ENCODE assay signal across 1 cellular context in the genomic region with DNA sequence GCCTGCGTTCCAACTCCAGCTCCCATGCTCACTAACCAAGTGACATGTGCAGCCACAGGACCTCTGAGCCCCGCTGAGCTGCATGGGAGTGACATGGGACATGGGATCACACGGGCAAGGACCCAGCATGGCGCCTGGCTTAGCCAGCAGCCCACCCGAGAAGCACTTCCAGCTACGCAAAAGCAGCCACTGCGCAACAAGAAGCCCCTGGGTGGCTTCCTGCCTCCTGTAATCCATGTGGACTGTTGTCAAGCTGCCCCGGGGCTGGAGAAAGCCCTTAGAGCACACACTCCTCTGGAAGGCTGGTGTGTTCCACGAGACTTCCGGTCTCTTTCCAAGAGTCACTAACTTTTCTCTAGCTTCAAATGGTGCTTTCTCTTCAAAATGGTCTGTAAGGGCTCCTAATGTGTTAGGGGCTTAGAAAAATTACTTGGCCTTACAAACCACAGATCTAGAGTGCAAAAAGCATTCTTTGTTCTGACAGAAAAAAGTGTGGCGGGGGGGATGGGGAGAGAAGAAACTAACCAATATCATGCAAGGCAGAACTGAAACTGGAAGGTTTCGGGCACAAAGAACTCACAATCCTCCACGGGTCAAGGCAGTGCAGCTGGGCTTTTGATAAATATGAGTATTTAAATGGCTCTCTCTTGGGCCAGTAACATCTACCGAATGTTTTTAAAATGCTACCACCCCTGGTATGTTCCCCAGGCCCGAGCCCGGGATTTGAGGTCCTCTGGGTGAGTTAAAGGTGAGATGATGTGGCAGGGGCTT.
TF ChIP-seq lines count a peak whose summit lies in the region.

No MANE protein-coding gene starts in this region.

TF ChIP-seq in GM12878, 131 proteins besides CTCF, POLR2A, EP300 and RAD21 (continues in another document):
- TF ChIP-seq SPI1 (IDR thresholded peaks at IDR 0.05; ENCODE audit: borderline replicate concordance, insufficient read depth, low read depth, low read length): peak; percentile 96
- no peak for TF ChIP-seq POLR2AphosphoS2 (IDR thresholded peaks at IDR 0.05; ENCODE audit: low read depth, low read length)
- peak; percentile 76 for TF ChIP-seq IKZF1 (conservative IDR thresholded peaks at IDR 0.05)
- no peak for TF ChIP-seq CHD1 (IDR thresholded peaks at IDR 0.05; ENCODE audit: low read depth, low read length)
- TF ChIP-seq, protein P1, sequence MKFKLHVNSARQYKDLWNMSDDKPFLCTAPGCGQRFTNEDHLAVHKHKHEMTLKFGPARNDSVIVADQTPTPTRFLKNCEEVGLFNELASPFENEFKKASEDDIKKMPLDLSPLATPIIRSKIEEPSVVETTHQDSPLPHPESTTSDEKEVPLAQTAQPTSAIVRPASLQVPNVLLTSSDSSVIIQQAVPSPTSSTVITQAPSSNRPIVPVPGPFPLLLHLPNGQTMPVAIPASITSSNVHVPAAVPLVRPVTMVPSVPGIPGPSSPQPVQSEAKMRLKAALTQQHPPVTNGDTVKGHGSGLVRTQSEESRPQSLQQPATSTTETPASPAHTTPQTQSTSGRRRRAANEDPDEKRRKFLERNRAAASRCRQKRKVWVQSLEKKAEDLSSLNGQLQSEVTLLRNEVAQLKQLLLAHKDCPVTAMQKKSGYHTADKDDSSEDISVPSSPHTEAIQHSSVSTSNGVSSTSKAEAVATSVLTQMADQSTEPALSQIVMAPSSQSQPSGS (IDR thresholded peaks at IDR 0.05; ENCODE audit: low read length): peak; percentile 52; the same call in 1 of the 2 replicates
- TF ChIP-seq ESRRA (IDR thresholded peaks at IDR 0.05; ENCODE audit: low read length): no peak
- no peak for TF ChIP-seq RBBP5 (conservative IDR thresholded peaks at IDR 0.05)
- TF ChIP-seq JUND (IDR thresholded peaks at IDR 0.05; ENCODE audit: low read depth, low read length): no peak
- TF ChIP-seq GATAD2B (conservative IDR thresholded peaks at IDR 0.05; ENCODE audit: low read depth): no peak
- TF ChIP-seq FOXM1 (IDR thresholded peaks at IDR 0.05; ENCODE audit: low read depth, low read length): peak; percentile 41; the same call in 1 of the 2 replicates
- TF ChIP-seq FOXK2 (IDR thresholded peaks at IDR 0.05): peak; percentile 18; the same call in 1 of the 2 replicates
- TF ChIP-seq, protein P2, sequence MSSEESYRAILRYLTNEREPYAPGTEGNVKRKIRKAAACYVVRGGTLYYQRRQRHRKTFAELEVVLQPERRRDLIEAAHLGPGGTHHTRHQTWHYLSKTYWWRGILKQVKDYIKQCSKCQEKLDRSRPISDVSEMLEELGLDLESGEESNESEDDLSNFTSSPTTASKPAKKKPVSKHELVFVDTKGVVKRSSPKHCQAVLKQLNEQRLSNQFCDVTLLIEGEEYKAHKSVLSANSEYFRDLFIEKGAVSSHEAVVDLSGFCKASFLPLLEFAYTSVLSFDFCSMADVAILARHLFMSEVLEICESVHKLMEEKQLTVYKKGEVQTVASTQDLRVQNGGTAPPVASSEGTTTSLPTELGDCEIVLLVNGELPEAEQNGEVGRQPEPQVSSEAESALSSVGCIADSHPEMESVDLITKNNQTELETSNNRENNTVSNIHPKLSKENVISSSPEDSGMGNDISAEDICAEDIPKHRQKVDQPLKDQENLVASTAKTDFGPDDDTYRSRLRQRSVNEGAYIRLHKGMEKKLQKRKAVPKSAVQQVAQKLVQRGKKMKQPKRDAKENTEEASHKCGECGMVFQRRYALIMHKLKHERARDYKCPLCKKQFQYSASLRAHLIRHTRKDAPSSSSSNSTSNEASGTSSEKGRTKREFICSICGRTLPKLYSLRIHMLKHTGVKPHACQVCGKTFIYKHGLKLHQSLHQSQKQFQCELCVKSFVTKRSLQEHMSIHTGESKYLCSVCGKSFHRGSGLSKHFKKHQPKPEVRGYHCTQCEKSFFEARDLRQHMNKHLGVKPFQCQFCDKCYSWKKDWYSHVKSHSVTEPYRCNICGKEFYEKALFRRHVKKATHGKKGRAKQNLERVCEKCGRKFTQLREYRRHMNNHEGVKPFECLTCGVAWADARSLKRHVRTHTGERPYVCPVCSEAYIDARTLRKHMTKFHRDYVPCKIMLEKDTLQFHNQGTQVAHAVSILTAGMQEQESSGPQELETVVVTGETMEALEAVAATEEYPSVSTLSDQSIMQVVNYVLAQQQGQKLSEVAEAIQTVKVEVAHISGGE (CRISPR knock-in tag; IDR thresholded peaks at IDR 0.05): no peak
- TF ChIP-seq, protein P3, sequence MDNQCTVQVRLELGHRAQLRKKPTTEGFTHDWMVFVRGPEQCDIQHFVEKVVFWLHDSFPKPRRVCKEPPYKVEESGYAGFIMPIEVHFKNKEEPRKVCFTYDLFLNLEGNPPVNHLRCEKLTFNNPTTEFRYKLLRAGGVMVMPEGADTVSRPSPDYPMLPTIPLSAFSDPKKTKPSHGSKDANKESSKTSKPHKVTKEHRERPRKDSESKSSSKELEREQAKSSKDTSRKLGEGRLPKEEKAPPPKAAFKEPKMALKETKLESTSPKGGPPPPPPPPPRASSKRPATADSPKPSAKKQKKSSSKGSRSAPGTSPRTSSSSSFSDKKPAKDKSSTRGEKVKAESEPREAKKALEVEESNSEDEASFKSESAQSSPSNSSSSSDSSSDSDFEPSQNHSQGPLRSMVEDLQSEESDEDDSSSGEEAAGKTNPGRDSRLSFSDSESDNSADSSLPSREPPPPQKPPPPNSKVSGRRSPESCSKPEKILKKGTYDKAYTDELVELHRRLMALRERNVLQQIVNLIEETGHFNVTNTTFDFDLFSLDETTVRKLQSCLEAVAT (IDR thresholded peaks at IDR 0.05): peak; percentile 81; the same call in 1 of the 2 replicates
- peak in 1 of 2 experiments; percentile 60; a peak in 2 of 4 replicates for TF ChIP-seq ETV6 (conservative IDR thresholded peaks at IDR 0.05 in 1 of 2, IDR thresholded peaks at IDR 0.05 in 1 of 2; ENCODE audit: borderline replicate concordance in 1 of 2, low read depth in 1 of 2)
- TF ChIP-seq, protein P4, sequence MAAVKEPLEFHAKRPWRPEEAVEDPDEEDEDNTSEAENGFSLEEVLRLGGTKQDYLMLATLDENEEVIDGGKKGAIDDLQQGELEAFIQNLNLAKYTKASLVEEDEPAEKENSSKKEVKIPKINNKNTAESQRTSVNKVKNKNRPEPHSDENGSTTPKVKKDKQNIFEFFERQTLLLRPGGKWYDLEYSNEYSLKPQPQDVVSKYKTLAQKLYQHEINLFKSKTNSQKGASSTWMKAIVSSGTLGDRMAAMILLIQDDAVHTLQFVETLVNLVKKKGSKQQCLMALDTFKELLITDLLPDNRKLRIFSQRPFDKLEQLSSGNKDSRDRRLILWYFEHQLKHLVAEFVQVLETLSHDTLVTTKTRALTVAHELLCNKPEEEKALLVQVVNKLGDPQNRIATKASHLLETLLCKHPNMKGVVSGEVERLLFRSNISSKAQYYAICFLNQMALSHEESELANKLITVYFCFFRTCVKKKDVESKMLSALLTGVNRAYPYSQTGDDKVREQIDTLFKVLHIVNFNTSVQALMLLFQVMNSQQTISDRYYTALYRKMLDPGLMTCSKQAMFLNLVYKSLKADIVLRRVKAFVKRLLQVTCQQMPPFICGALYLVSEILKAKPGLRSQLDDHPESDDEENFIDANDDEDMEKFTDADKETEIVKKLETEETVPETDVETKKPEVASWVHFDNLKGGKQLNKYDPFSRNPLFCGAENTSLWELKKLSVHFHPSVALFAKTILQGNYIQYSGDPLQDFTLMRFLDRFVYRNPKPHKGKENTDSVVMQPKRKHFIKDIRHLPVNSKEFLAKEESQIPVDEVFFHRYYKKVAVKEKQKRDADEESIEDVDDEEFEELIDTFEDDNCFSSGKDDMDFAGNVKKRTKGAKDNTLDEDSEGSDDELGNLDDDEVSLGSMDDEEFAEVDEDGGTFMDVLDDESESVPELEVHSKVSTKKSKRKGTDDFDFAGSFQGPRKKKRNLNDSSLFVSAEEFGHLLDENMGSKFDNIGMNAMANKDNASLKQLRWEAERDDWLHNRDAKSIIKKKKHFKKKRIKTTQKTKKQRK (IDR thresholded peaks at IDR 0.05; ENCODE audit: low read depth, low read length): no peak
- TF ChIP-seq SMC3 (IDR thresholded peaks at IDR 0.05; ENCODE audit: borderline replicate concordance, low read length): peak; percentile 28; the same call in 1 of the 2 replicates
- no peak for TF ChIP-seq MYC (IDR thresholded peaks at IDR 0.05; ENCODE audit: insufficient read depth, insufficient read length, insufficient replicate concordance, low read length, severe bottlenecking)
- TF ChIP-seq SUPT20H (IDR thresholded peaks at IDR 0.05; ENCODE audit: borderline replicate concordance, control insufficient read depth, low read depth, low read length): no peak
- TF ChIP-seq ZZZ3 (IDR thresholded peaks at IDR 0.05; ENCODE audit: control insufficient read depth, insufficient read length, low read depth): no peak
- no peak for TF ChIP-seq EZH2 (IDR thresholded peaks at IDR 0.05; ENCODE audit: borderline replicate concordance, control insufficient read depth, low read depth, low read length)
- no peak for TF ChIP-seq GABPA (IDR thresholded peaks at IDR 0.05; ENCODE audit: low read depth)
- TF ChIP-seq CBX5 (IDR thresholded peaks at IDR 0.05; ENCODE audit: low read depth): peak; percentile 67; the same call in 1 of the 2 replicates
- TF ChIP-seq LARP7 (IDR thresholded peaks at IDR 0.05): no peak; the same call in 1 of the 2 replicates
- no peak for TF ChIP-seq TCF3 (IDR thresholded peaks at IDR 0.05; ENCODE audit: borderline replicate concordance, insufficient read depth, low read depth, low read length)
- no peak for TF ChIP-seq SREBF2 (IDR thresholded peaks at IDR 0.05; ENCODE audit: low read length)
- TF ChIP-seq RAD51 (IDR thresholded peaks at IDR 0.05): no peak; the same call in 1 of the 2 replicates
- TF ChIP-seq ZNF274 (IDR thresholded peaks at IDR 0.05; ENCODE audit: insufficient read depth, insufficient read length): no peak
- peak; percentile 96 for TF ChIP-seq RUNX3 (IDR thresholded peaks at IDR 0.05; ENCODE audit: low read length)
- TF ChIP-seq ZBED1 (IDR thresholded peaks at IDR 0.05; ENCODE audit: borderline replicate concordance): 0 out of 2 replicates have a peak, but pooled peaks have one; percentile 27
- TF ChIP-seq, protein P5, sequence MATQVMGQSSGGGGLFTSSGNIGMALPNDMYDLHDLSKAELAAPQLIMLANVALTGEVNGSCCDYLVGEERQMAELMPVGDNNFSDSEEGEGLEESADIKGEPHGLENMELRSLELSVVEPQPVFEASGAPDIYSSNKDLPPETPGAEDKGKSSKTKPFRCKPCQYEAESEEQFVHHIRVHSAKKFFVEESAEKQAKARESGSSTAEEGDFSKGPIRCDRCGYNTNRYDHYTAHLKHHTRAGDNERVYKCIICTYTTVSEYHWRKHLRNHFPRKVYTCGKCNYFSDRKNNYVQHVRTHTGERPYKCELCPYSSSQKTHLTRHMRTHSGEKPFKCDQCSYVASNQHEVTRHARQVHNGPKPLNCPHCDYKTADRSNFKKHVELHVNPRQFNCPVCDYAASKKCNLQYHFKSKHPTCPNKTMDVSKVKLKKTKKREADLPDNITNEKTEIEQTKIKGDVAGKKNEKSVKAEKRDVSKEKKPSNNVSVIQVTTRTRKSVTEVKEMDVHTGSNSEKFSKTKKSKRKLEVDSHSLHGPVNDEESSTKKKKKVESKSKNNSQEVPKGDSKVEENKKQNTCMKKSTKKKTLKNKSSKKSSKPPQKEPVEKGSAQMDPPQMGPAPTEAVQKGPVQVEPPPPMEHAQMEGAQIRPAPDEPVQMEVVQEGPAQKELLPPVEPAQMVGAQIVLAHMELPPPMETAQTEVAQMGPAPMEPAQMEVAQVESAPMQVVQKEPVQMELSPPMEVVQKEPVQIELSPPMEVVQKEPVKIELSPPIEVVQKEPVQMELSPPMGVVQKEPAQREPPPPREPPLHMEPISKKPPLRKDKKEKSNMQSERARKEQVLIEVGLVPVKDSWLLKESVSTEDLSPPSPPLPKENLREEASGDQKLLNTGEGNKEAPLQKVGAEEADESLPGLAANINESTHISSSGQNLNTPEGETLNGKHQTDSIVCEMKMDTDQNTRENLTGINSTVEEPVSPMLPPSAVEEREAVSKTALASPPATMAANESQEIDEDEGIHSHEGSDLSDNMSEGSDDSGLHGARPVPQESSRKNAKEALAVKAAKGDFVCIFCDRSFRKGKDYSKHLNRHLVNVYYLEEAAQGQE (IDR thresholded peaks at IDR 0.05; ENCODE audit: low read depth, low read length): no peak
- no peak for TF ChIP-seq BRCA1 (IDR thresholded peaks at IDR 0.05; ENCODE audit: low read depth, low read length)
- peak; percentile 67 for TF ChIP-seq MEF2A (IDR thresholded peaks at IDR 0.05; ENCODE audit: insufficient read depth, low read depth, low read length)
- 0 out of 2 replicates have a peak, but pooled peaks have one; percentile 18 for TF ChIP-seq HDGF (IDR thresholded peaks at IDR 0.05)
- no peak for TF ChIP-seq KLF5 (IDR thresholded peaks at IDR 0.05; ENCODE audit: partially characterized antibody)
- peak; percentile 95 for TF ChIP-seq ZNF384 (IDR thresholded peaks at IDR 0.05; ENCODE audit: borderline replicate concordance, low read depth, low read length)
- TF ChIP-seq TCF12 (IDR thresholded peaks at IDR 0.05; ENCODE audit: low read depth, low read length): peak; percentile 82; the same call in 1 of the 2 replicates
- TF ChIP-seq, protein P6, sequence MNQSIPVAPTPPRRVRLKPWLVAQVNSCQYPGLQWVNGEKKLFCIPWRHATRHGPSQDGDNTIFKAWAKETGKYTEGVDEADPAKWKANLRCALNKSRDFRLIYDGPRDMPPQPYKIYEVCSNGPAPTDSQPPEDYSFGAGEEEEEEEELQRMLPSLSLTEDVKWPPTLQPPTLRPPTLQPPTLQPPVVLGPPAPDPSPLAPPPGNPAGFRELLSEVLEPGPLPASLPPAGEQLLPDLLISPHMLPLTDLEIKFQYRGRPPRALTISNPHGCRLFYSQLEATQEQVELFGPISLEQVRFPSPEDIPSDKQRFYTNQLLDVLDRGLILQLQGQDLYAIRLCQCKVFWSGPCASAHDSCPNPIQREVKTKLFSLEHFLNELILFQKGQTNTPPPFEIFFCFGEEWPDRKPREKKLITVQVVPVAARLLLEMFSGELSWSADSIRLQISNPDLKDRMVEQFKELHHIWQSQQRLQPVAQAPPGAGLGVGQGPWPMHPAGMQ (IDR thresholded peaks at IDR 0.05; ENCODE audit: borderline replicate concordance): no peak
- TF ChIP-seq ZNF622 (IDR thresholded peaks at IDR 0.05): no peak
- no peak; the same call in 1 of the 2 replicates for TF ChIP-seq BACH1 (IDR thresholded peaks at IDR 0.05; ENCODE audit: borderline replicate concordance)
- TF ChIP-seq ZSCAN29 (IDR thresholded peaks at IDR 0.05): no peak
- peak; percentile 93 for TF ChIP-seq DPF2 (IDR thresholded peaks at IDR 0.05)
- TF ChIP-seq, protein P7, sequence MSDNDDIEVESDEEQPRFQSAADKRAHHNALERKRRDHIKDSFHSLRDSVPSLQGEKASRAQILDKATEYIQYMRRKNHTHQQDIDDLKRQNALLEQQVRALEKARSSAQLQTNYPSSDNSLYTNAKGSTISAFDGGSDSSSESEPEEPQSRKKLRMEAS (IDR thresholded peaks at IDR 0.05; ENCODE audit: low read depth, low read length): 0 out of 2 replicates have a peak, but pooled peaks have one; percentile 57
- TF ChIP-seq, protein P8, sequence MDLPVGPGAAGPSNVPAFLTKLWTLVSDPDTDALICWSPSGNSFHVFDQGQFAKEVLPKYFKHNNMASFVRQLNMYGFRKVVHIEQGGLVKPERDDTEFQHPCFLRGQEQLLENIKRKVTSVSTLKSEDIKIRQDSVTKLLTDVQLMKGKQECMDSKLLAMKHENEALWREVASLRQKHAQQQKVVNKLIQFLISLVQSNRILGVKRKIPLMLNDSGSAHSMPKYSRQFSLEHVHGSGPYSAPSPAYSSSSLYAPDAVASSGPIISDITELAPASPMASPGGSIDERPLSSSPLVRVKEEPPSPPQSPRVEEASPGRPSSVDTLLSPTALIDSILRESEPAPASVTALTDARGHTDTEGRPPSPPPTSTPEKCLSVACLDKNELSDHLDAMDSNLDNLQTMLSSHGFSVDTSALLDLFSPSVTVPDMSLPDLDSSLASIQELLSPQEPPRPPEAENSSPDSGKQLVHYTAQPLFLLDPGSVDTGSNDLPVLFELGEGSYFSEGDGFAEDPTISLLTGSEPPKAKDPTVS (IDR thresholded peaks at IDR 0.05; ENCODE audit: low read depth, low read length): no peak
